31 cellular contexts compared by ENCODE assay signal in genomic region chr7:84613411-84613810, GRCh38.
"Had no signal": no experiment of that assay in that cellular context is flagged by ENCODE, and none has a peak within 500 bp of the region (broad histone marks: within the 10 kb centered on the region; RNA-seq: fewer than 3 reads in every experiment).

No MANE protein-coding gene starts in this region.

- ATAC-seq: activated CD8-positive, alpha-beta T cell treated with anti-CD3 and anti-CD28 coated beads for 36 hours; activated naive CD4-positive, alpha-beta T cell treated with anti-CD3 and anti-CD28 coated beads, Interleukin-2, amount 50 U/mL, for 72 hours; activated T-cell treated with anti-CD3 and anti-CD28 coated beads, Interleukin-2, amount 50 U/mL, for 4 hours; activated T-cell treated with anti-CD3 and anti-CD28 coated beads, Interleukin-2, amount 50 U/mL, for 72 hours; activated T-helper 17 cell treated with anti-CD3 and anti-CD28 coated beads, Interleukin-2, amount 50 U/mL, for 72 hours; body of pancreas had no signal

- H3K9me3 ChIP-seq: adrenal gland, body of pancreas, breast epithelium had no signal

- H3K36me3 ChIP-seq: adrenal gland, brain microvascular endothelial cell, breast epithelium had no signal

- H3K27ac ChIP-seq: adrenal gland, body of pancreas, brain microvascular endothelial cell, breast epithelium, VCaP had no signal

- DNase-seq: activated B cell treated with CpG ODN at 0.5 μM for 24 hours; activated CD4-positive, alpha-beta memory T cell treated with anti-CD3 and anti-CD28 coated beads for 36 hours; activated CD4-positive, alpha-beta T cell treated with anti-CD3 and anti-CD28 coated beads for 4 hours; activated CD4-positive, alpha-beta T cell treated with anti-CD3 and anti-CD28 coated beads, Interleukin-2, amount 10 ng/mL, durations not matched to agents 24 days and 14 days; activated CD4-positive, alpha-beta T cell treated with anti-CD3 and anti-CD28 coated beads, Interleukin-2, amount 50 U/mL, for 1 hour; activated CD4-positive, alpha-beta T cell treated with anti-CD3 and anti-CD28 coated beads, Interleukin-2, amount 50 U/mL, for 4 hours; activated CD4-positive, CD25-positive, alpha-beta regulatory T cell treated with anti-CD3 and anti-CD28 coated beads, Interleukin-2, amount 50 U/mL, for 72 hours; activated CD8-positive, alpha-beta memory T cell treated with anti-CD3 and anti-CD28 coated beads, Interleukin-2, amount 50 U/mL, for 4 hours; activated CD8-positive, alpha-beta T cell treated with anti-CD3 and anti-CD28 coated beads for 36 hours; activated effector memory CD4-positive, alpha-beta T cell treated with anti-CD3 and anti-CD28 coated beads, Interleukin-2, amount 50 U/mL, for 16 hours; activated gamma-delta T cell treated with Interleukin-2 at 50 U/mL for 16 hours; activated naive CD4-positive, alpha-beta T cell; activated naive CD4-positive, alpha-beta T cell treated with anti-CD3 and anti-CD28 coated beads for 36 hours; activated naive CD4-positive, alpha-beta T cell treated with anti-CD3 and anti-CD28 coated beads, Interleukin-2, amount 50 U/mL, for 16 hours; activated naive CD8-positive, alpha-beta T cell treated with anti-CD3 and anti-CD28 coated beads for 36 hours; activated T-cell treated with anti-CD3 and anti-CD28 coated beads for 4 hours; activated T-cell treated with anti-CD3 and anti-CD28 coated beads, Interleukin-2, amount 50 U/mL, for 1 hour; activated T-cell treated with anti-CD3 and anti-CD28 coated beads, Interleukin-2, amount 50 U/mL, for 4 hours; activated T-cell treated with anti-CD3 and anti-CD28 coated beads, Interleukin-2, amount 50 U/mL, for 72 hours; adrenal gland; amniotic stem cell; aorta; body of pancreas; brain microvascular endothelial cell; central memory CD4-positive, alpha-beta T cell; T-helper 2 cell; T-helper 9 cell had no signal

- H3K27me3 ChIP-seq: adrenal gland, body of pancreas, brain microvascular endothelial cell, breast epithelium had no signal

- H3K4me1 ChIP-seq: adrenal gland, body of pancreas, breast epithelium had no signal

- H3K4me3 ChIP-seq: adrenal gland, body of pancreas, breast epithelium had no signal
